In genomic region chr1:41888756-41889155, GRCh38 we compare ENCODE assay signal across 25 cellular contexts. TPM values are rescaled to one million over a fixed set of nuclear protein-coding genes. Genes with fewer than 3 reads are reported as not detected.
DNase-seq lines count a peak whose midpoint lies in the region; ATAC-seq, FAIRE-seq and TF ChIP-seq lines count a peak whose summit lies in the region.
"Had no signal": no experiment of that assay in that cellular context is flagged by ENCODE, and none has a peak within 500 bp of the region (broad histone marks: within the 10 kb centered on the region; RNA-seq: fewer than 3 reads in every experiment).

No MANE protein-coding gene starts in this region.

- no peaks in the 10 kb centered on the region for H4K20me1 ChIP-seq in H9 (ENCODE audit: control insufficient read depth, insufficient read depth, insufficient read length)

- H3K56ac ChIP-seq in H9 (ENCODE audit: insufficient read length, low read depth, low read length): no peak overlapping the region

- H3K27ac Mint-ChIP-seq in T-helper 1 cell treated with Interleukin-12 subunit alpha and Interleukin-12 subunit beta and Interleukin-4 antibody, amounts not matched to agents 30 μg/mL and 1 μg/mL, for 36 hours: peak overlapping the region; percentile 12
- H3K27ac Mint-ChIP-seq in H9: no peak overlapping the region
- H3K27ac Mint-ChIP-seq in natural killer cell treated with Interleukin-12 subunit alpha and Interleukin-12 subunit beta and Interleukin-15 and Interleukin-18, amount 100 ng/mL, for 72 hours: peak overlapping the region; percentile 85 to 87
- H3K27ac Mint-ChIP-seq: activated T-helper 17 cell treated with anti-CD3 and anti-CD28 coated beads, Interleukin-2, amount 50 U/mL, for 72 hours; IgD-negative memory B cell had no signal

- DNase-seq in T-helper 1 cell (no peak), H9 (no peak), bronchial epithelial cell (ENCODE audit: low read depth) (no peak), DMS 273 treated with DMSO at 0.1 percent for 48 hours (lab: John Stamatoyannopoulos, UW) (no peak), GDM1 (lab: John Stamatoyannopoulos, UW) (no peak)
- DNase-seq in natural killer cell treated with Interleukin-12 subunit alpha and Interleukin-12 subunit beta and Interleukin-15 and Interleukin-18, amount 100 ng/mL, for 72 hours (ENCODE audit: low spot score): no peak
- DNase-seq: 8988T; activated CD4-positive, alpha-beta T cell treated with anti-CD3 and anti-CD28 coated beads for 48 hours; body of pancreas; NCI-H1092 treated with DMSO at 0.1 percent for 48 hours; NCI-H187 treated with DMSO at 0.1 percent for 48 hours; NCI-H524 treated with DMSO at 0.1 percent for 48 hours; SHP77; stimulated activated CD4-positive, alpha-beta T cell treated with anti-CD3 and anti-CD28 coated beads, Interleukin-4, amount 100 ng/mL, for 24 hours; stimulated activated naive CD4-positive, alpha-beta T cell had no signal

- no peak for TF ChIP-seq POLR2A in GM18505 (IDR thresholded peaks at IDR 0.05; ENCODE audit: borderline replicate concordance, extremely low read depth, insufficient read depth, insufficient read length)

- no peak overlapping the region for H3K14ac ChIP-seq in H9 (ENCODE audit: insufficient read depth, low read length)

- H4K8ac ChIP-seq in H9 (replicated peaks; ENCODE audit: insufficient read length, low read depth, low read length): peak overlapping the region; percentile 0

- H4K91ac ChIP-seq in H9 (ENCODE audit: insufficient read length, low read depth, low read length): no peak overlapping the region

- H3K4me2 ChIP-seq in H9 (ENCODE audit: insufficient read depth, insufficient read length, low read length): no peak overlapping the region

- TF ChIP-seq CTCF in H9 (conservative IDR thresholded peaks at IDR 0.05): no peak
- no peak for TF ChIP-seq CTCF in bronchial epithelial cell (IDR thresholded peaks at IDR 0.05; ENCODE audit: insufficient read depth, low read length, severe bottlenecking)

- H3K79me1 ChIP-seq in H9 (ENCODE audit: insufficient read depth, low read depth, low read length, poor library complexity, severe bottlenecking): no peaks in the 10 kb centered on the region

- no peak overlapping the region for H2BK15ac ChIP-seq in H9 (ENCODE audit: low read depth, low read length)

- no peak overlapping the region for H3K4ac ChIP-seq in H9 (ENCODE audit: low read depth, low read length)

- H3K4me1 ChIP-seq in H9 (ENCODE audit: insufficient read depth, low read length): peaks cover 5% of the 10 kb centered on the region; the same call in 1 of the 2 replicates

- H2AFZ ChIP-seq in H9 (ENCODE audit: low read length): no peak overlapping the region

- no peaks in the 10 kb centered on the region for H3K9me3 ChIP-seq in H9 (ENCODE audit: control insufficient read depth, low read depth, low read length)
- H3K9me3 ChIP-seq: body of pancreas, thoracic aorta had no signal

- no peak overlapping the region for H3K9ac ChIP-seq in H9 (ENCODE audit: extremely low read depth, insufficient read length, low read length)

- H3K27me3 ChIP-seq in H9 (ENCODE audit: insufficient read depth, low read length) (no peaks in the 10 kb centered on the region), bronchial epithelial cell (ENCODE audit: control insufficient read depth, insufficient read depth, low read length) (no peaks in the 10 kb centered on the region)
- H3K27me3 ChIP-seq: body of pancreas had no signal

- no peak overlapping the region for H2BK120ac ChIP-seq in H9 (ENCODE audit: low read depth, low read length, poor library complexity, severe bottlenecking)

- H3K79me2 ChIP-seq in H9 (ENCODE audit: insufficient read depth, low read length): no peaks in the 10 kb centered on the region

- peak; percentile 95 for FAIRE-seq in bronchial epithelial cell (lab: Jason Lieb, UNC)

- H3K4me3 Mint-ChIP-seq in T-helper 1 cell treated with Interleukin-12 subunit alpha and Interleukin-12 subunit beta and Interleukin-4 antibody, amounts not matched to agents 30 μg/mL and 1 μg/mL, for 36 hours: peak overlapping the region; percentile 12
- H3K4me3 Mint-ChIP-seq in H9: no peak overlapping the region
- H3K4me3 Mint-ChIP-seq in natural killer cell treated with Interleukin-12 subunit alpha and Interleukin-12 subunit beta and Interleukin-15 and Interleukin-18, amount 100 ng/mL, for 72 hours: peak overlapping the region; percentile 82
- H3K4me3 Mint-ChIP-seq: activated T-helper 17 cell treated with anti-CD3 and anti-CD28 coated beads, Interleukin-2, amount 50 U/mL, for 72 hours; IgD-negative memory B cell; neural crest cell had no signal

- WGBS in H9 (ENCODE audit: extremely low coverage, insufficient read length, low lambda C conversion rate): 100% methylated on average over 3 of the region's 4 CpGs

- no peaks in the 10 kb centered on the region for H3K9me3 Mint-ChIP-seq in T-helper 1 cell treated with Interleukin-12 subunit alpha and Interleukin-12 subunit beta and Interleukin-4 antibody, amounts not matched to agents 30 μg/mL and 1 μg/mL, for 36 hours
- no peaks in the 10 kb centered on the region for H3K9me3 Mint-ChIP-seq in H9
- H3K9me3 Mint-ChIP-seq in natural killer cell treated with Interleukin-12 subunit alpha and Interleukin-12 subunit beta and Interleukin-15 and Interleukin-18, amount 100 ng/mL, for 72 hours: no peaks in the 10 kb centered on the region
- H3K9me3 Mint-ChIP-seq: activated T-helper 17 cell treated with anti-CD3 and anti-CD28 coated beads, Interleukin-2, amount 50 U/mL, for 72 hours; IgD-negative memory B cell; neural crest cell had no signal

- no peak overlapping the region for H3T11ph ChIP-seq in H9 (ENCODE audit: low read length)

- no peak overlapping the region for H3K27ac ChIP-seq in H9 (ENCODE audit: insufficient read length, low read depth, low read length)
- H3K27ac ChIP-seq: body of pancreas, thoracic aorta, VCaP had no signal

- no peak overlapping the region for H3K4me3 ChIP-seq in bronchial epithelial cell (ENCODE audit: low read depth, low read length)
- H3K4me3 ChIP-seq: body of pancreas, lung, thoracic aorta had no signal

- peak; percentile 21 to 63 for ATAC-seq in natural killer cell treated with Interleukin-12 subunit alpha and Interleukin-12 subunit beta and Interleukin-15 and Interleukin-18, amount 100 ng/mL, for 72 hours
- ATAC-seq in GM18505 (IDR thresholded peaks at IDR 0.05; ENCODE audit: unreplicated experiment): no peak
- ATAC-seq: activated T-helper 17 cell treated with anti-CD3 and anti-CD28 coated beads, Interleukin-2, amount 50 U/mL, for 72 hours; body of pancreas; Panc1; sciatic nerve had no signal

- H3K36me3 Mint-ChIP-seq in T-helper 1 cell treated with Interleukin-12 subunit alpha and Interleukin-12 subunit beta and Interleukin-4 antibody, amounts not matched to agents 30 μg/mL and 1 μg/mL, for 36 hours (ENCODE audit: low read depth): peaks cover 3% of the 10 kb centered on the region
- H3K36me3 Mint-ChIP-seq in H9 (ENCODE audit: insufficient read depth in 1 of 3, low read depth in 3 of 3): no peaks in the 10 kb centered on the region
- H3K36me3 Mint-ChIP-seq in natural killer cell treated with Interleukin-12 subunit alpha and Interleukin-12 subunit beta and Interleukin-15 and Interleukin-18, amount 100 ng/mL, for 72 hours: peaks cover 10% of the 10 kb centered on the region
- H3K36me3 Mint-ChIP-seq: IgD-negative memory B cell had no signal

- H2AK5ac ChIP-seq in H9 (ENCODE audit: insufficient read length, low read length): no peak overlapping the region

- no peak overlapping the region for H3K18ac ChIP-seq in H9 (ENCODE audit: insufficient read length, low read depth, low read length)

- H3K27me3 Mint-ChIP-seq in T-helper 1 cell treated with Interleukin-12 subunit alpha and Interleukin-12 subunit beta and Interleukin-4 antibody, amounts not matched to agents 30 μg/mL and 1 μg/mL, for 36 hours (ENCODE audit: low read depth): no peaks in the 10 kb centered on the region
- H3K27me3 Mint-ChIP-seq in H9 (ENCODE audit: low read depth): no peaks in the 10 kb centered on the region; the same call in 1 of the 2 replicates
- H3K27me3 Mint-ChIP-seq in natural killer cell treated with Interleukin-12 subunit alpha and Interleukin-12 subunit beta and Interleukin-15 and Interleukin-18, amount 100 ng/mL, for 72 hours: no peaks in the 10 kb centered on the region
- H3K27me3 Mint-ChIP-seq: activated T-helper 17 cell treated with anti-CD3 and anti-CD28 coated beads, Interleukin-2, amount 50 U/mL, for 72 hours; IgD-negative memory B cell had no signal

- no peaks in the 10 kb centered on the region for H3K23me2 ChIP-seq in H9 (ENCODE audit: insufficient read length, low read depth, low read length, poor library complexity, severe bottlenecking)

- H2BK12ac ChIP-seq in H9 (ENCODE audit: insufficient read length, low read depth, low read length): no peak overlapping the region

- H3K36me3 ChIP-seq in bronchial epithelial cell (ENCODE audit: control insufficient read depth, insufficient read depth, low read length): no peaks in the 10 kb centered on the region
- H3K36me3 ChIP-seq: thoracic aorta had no signal

- H3K23ac ChIP-seq in H9 (ENCODE audit: insufficient read length, low read depth, low read length): no peak overlapping the region

- H3K4me1 Mint-ChIP-seq in T-helper 1 cell treated with Interleukin-12 subunit alpha and Interleukin-12 subunit beta and Interleukin-4 antibody, amounts not matched to agents 30 μg/mL and 1 μg/mL, for 36 hours (ENCODE audit: low read depth): peaks cover 43% of the 10 kb centered on the region
- peaks cover 9 to 11% of the 10 kb centered on the region in 2 experiments for H3K4me1 Mint-ChIP-seq in H9
- H3K4me1 Mint-ChIP-seq in natural killer cell treated with Interleukin-12 subunit alpha and Interleukin-12 subunit beta and Interleukin-15 and Interleukin-18, amount 100 ng/mL, for 72 hours (ENCODE audit: low read depth in 2 of 2): peaks cover 54 to 68% of the 10 kb centered on the region in 2 donors

- H2BK5ac ChIP-seq in H9 (ENCODE audit: insufficient read length, low read length): no peak overlapping the region

- no peak overlapping the region for H2BK20ac ChIP-seq in H9 (ENCODE audit: low read depth, low read length, poor library complexity, severe bottlenecking)

- H4K5ac ChIP-seq in H9 (ENCODE audit: insufficient read length, low read depth, low read length): no peak overlapping the region

RNA-seq across cellular contexts. Expression of gene HIVEP3, which starts 30.0 kb away (rescaled TPM):
- 1.2 and 1.4 TPM in 2 replicates for total RNA-seq in H9 (2021)
- under 0.01 and 0.26 TPM in 2 replicates for total RNA-seq in bronchial epithelial cell
- 10 to 100 TPM; 17.9 to 32.0 TPM for total RNA-seq in natural killer cell treated with Interleukin-12 subunit alpha and Interleukin-12 subunit beta and Interleukin-15 and Interleukin-18, amount 100 ng/mL, for 72 hours

Comparison
In these comparisons a context has a peak if more than half of its experiments do, and no peak if none do; other contexts are left out.
1. H3K27ac Mint-ChIP-seq: peak in T-helper 1 cell treated with Interleukin-12 subunit alpha and Interleukin-12 subunit beta and Interleukin-4 antibody, amounts not matched to agents 30 μg/mL and 1 μg/mL, for 36 hours (single experiment) and natural killer cell treated with Interleukin-12 subunit alpha and Interleukin-12 subunit beta and Interleukin-15 and Interleukin-18, amount 100 ng/mL, for 72 hours (2 of 2); none in H9 (0 of 3).
2. H3K4me3 Mint-ChIP-seq: peak in T-helper 1 cell treated with Interleukin-12 subunit alpha and Interleukin-12 subunit beta and Interleukin-4 antibody, amounts not matched to agents 30 μg/mL and 1 μg/mL, for 36 hours (single experiment) and natural killer cell treated with Interleukin-12 subunit alpha and Interleukin-12 subunit beta and Interleukin-15 and Interleukin-18, amount 100 ng/mL, for 72 hours (single experiment); none in H9 (0 of 2).